ENCODE assay signal across 9 cellular contexts in genomic region chr10:49309691-49310371, GRCh38. TPM values are rescaled to one million over a fixed set of nuclear protein-coding genes. Genes with fewer than 3 reads are reported as not detected.
DNase-seq lines count a peak whose midpoint lies in the region; ATAC-seq lines count a peak whose summit lies in the region.
"Had no signal": no experiment of that assay in that cellular context is flagged by ENCODE, and none has a peak within 500 bp of the region (broad histone marks: within the 10 kb centered on the region; RNA-seq: fewer than 3 reads in every experiment).

No MANE protein-coding gene starts in this region.

- H3K4me3 ChIP-seq in MG63, result no peak overlapping the region
- H3K4me3 ChIP-seq: SK-N-MC had no signal

- H3K9me3 ChIP-seq in MG63, result no peaks in the 10 kb centered on the region

- peak overlapping the region; percentile 16 for H3K4me3 Mint-ChIP-seq in activated CD4-positive, alpha-beta T cell treated with anti-CD3 and anti-CD28 coated beads, Interleukin-2, amount 10 ng/mL, durations not matched to agents 7 days and 5 days

- ATAC-seq in HG03460 (IDR thresholded peaks at IDR 0.05; ENCODE audit: unreplicated experiment), result peak; percentile 41

- H3K27ac Mint-ChIP-seq in activated CD4-positive, alpha-beta T cell treated with anti-CD3 and anti-CD28 coated beads, Interleukin-2, amount 10 ng/mL, durations not matched to agents 7 days and 5 days, result peak overlapping the region; percentile 31

- no peaks in the 10 kb centered on the region for H3K36me3 Mint-ChIP-seq in activated CD4-positive, alpha-beta T cell treated with anti-CD3 and anti-CD28 coated beads, Interleukin-2, amount 10 ng/mL, durations not matched to agents 7 days and 5 days (ENCODE audit: low read depth)

- CTCF ChIA-PET in activated CD4-positive, alpha-beta T cell treated with anti-CD3 and anti-CD28 coated beads, Interleukin-2, amount 10 ng/mL, durations not matched to agents 7 days and 5 days (lab: Charles Lee), result no interaction called here

- POLR2A ChIA-PET in activated CD4-positive, alpha-beta T cell treated with anti-CD3 and anti-CD28 coated beads, Interleukin-2, amount 10 ng/mL, durations not matched to agents 7 days and 5 days (lab: Charles Lee), result no interaction called here

- DNase-seq in activated CD4-positive, alpha-beta T cell treated with anti-CD3 and anti-CD28 coated beads, Interleukin-2, amount 10 ng/mL, durations not matched to agents 7 days and 5 days, result peak; percentile 15
- DNase-seq in activated CD4-positive, alpha-beta T cell treated with anti-CD3 and anti-CD28 coated beads for 48 hours, result no peak
- DNase-seq in activated effector memory CD4-positive, alpha-beta T cell treated with Interleukin-2 at 50 U/mL for 16 hours, result peak; percentile 3
- peak; percentile 7 to 19 for DNase-seq in stimulated activated CD8-positive, alpha-beta memory T cell treated with anti-CD3 and anti-CD28 coated beads, Interleukin-7, amount 100 ng/mL, for 48 hours (ENCODE audit: extremely low read depth in 1 of 2, low read depth in 1 of 2)
- no peak for DNase-seq in EL
- DNase-seq in cortex of kidney (lab: John Stamatoyannopoulos, UW), result no peak
- DNase-seq in MG63, result no peak

- H3K9me3 Mint-ChIP-seq in activated CD4-positive, alpha-beta T cell treated with anti-CD3 and anti-CD28 coated beads, Interleukin-2, amount 10 ng/mL, durations not matched to agents 7 days and 5 days, result peaks cover 2% of the 10 kb centered on the region

- H3K36me3 ChIP-seq in MG63, result no peaks in the 10 kb centered on the region

- H3K27me3 ChIP-seq in MG63, result no peaks in the 10 kb centered on the region

- H3K4me1 Mint-ChIP-seq in activated CD4-positive, alpha-beta T cell treated with anti-CD3 and anti-CD28 coated beads, Interleukin-2, amount 10 ng/mL, durations not matched to agents 7 days and 5 days, result peaks cover 21% of the 10 kb centered on the region

- H3K27me3 Mint-ChIP-seq in activated CD4-positive, alpha-beta T cell treated with anti-CD3 and anti-CD28 coated beads, Interleukin-2, amount 10 ng/mL, durations not matched to agents 7 days and 5 days, result peaks cover 8% of the 10 kb centered on the region

RNA-seq across cellular contexts. Expression of gene C10orf71, which starts 10.9 kb away (rescaled TPM):
- not detected for total RNA-seq in activated CD4-positive, alpha-beta T cell treated with anti-CD3 and anti-CD28 coated beads, Interleukin-2, amount 10 ng/mL, durations not matched to agents 7 days and 5 days
- not detected in 2 replicates for total RNA-seq in MG63 (2014; rRNA removed; shearing (Covaris generic); ENCODE audit: low replicate concordance)

Comparison
In these comparisons a context has a peak if more than half of its experiments do, and no peak if none do; other contexts are left out.
1. DNase-seq: peak in activated CD4-positive, alpha-beta T cell treated with anti-CD3 and anti-CD28 coated beads, Interleukin-2, amount 10 ng/mL, durations not matched to agents 7 days and 5 days (single experiment), activated effector memory CD4-positive, alpha-beta T cell treated with Interleukin-2 at 50 U/mL for 16 hours (single experiment) and stimulated activated CD8-positive, alpha-beta memory T cell treated with anti-CD3 and anti-CD28 coated beads, Interleukin-7, amount 100 ng/mL, for 48 hours (2 of 2); none in activated CD4-positive, alpha-beta T cell treated with anti-CD3 and anti-CD28 coated beads for 48 hours (single experiment), EL (single experiment), cortex of kidney (single experiment) and MG63 (single experiment).